ENCODE assay signal across 13 cellular contexts in the genomic region with DNA sequence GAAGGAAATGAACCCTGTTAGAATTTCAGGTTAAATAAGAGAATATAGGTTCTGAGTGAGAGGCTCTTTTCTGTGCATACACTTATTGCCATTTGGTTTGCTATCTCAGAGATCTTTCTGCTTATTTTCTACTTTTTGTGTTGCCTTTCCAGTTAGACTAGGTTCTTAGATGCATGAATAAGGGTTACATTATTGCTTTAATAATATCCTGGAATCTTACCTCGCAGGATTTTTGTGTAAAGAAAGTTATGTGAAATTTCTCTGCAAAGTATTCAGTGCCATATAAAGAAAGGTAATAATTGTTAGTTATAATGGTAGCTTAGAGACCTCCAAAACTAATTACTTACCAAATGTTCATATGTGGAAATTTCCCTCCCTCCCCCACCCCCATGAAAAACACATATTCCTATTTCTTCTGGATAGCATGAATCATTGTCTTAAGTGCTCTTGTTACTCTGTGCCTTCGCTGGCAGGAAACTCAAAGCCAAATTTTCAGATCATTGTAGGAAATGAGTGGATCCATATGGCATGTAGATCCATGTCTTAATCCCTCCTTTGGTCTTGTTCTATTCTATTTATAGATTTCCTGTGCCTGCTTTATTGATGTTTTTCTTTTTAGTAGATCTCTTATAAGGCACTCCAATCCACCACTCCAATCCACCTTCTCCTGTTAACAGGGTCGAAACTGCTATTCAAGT. TPM values are rescaled to one million over a fixed set of nuclear protein-coding genes. Genes with fewer than 3 reads are reported as not detected.
A peak's percentile ranks its signal among the peaks of the same experiment; 100 is the strongest.
DNase-seq lines count a peak whose midpoint lies in the region; ATAC-seq and TF ChIP-seq lines count a peak whose summit lies in the region.
"Had no signal": no experiment of that assay in that cellular context is flagged by ENCODE, and none has a peak within 500 bp of the region (broad histone marks: within the 10 kb centered on the region; RNA-seq: fewer than 3 reads in every experiment).

No MANE protein-coding gene starts in this region.

- H3K36me3 ChIP-seq in HCT116 (ENCODE audit: control insufficient read depth in 1 of 2, insufficient read depth in 2 of 2, low read length in 2 of 2) (no peaks in the 10 kb centered on the region), tibial artery (no peaks in the 10 kb centered on the region)

- no TSS peak for BruUV-seq in HCT116 (replicated peaks; lab: Mats Ljungman, UMichigan)

- TF ChIP-seq CTCF in AG04449 (IDR thresholded peaks at IDR 0.05; ENCODE audit: insufficient read depth, low read length, missing control alignments), result no peak
- no peak for TF ChIP-seq CTCF in HCT116 (IDR thresholded peaks at IDR 0.05 in 2 of 3, conservative IDR thresholded peaks at IDR 0.05 in 1 of 3; ENCODE audit: borderline replicate concordance in 1 of 3, insufficient read depth in 1 of 3, low read depth in 2 of 3, low read length in 2 of 3)
- no peak for TF ChIP-seq CTCF in VCaP (conservative IDR thresholded peaks at IDR 0.05)
- TF ChIP-seq CTCF in tibial artery (IDR thresholded peaks at IDR 0.05), result no peak
- no peak for TF ChIP-seq CTCF in GM10266 (IDR thresholded peaks at IDR 0.05; ENCODE audit: control insufficient read depth, insufficient read depth, low read depth, missing control alignments)

- H3K4me1 ChIP-seq in HCT116 (ENCODE audit: control insufficient read depth in 1 of 2, insufficient read depth in 2 of 2, low read length in 2 of 2) (peaks cover 3 to 14% of the 10 kb centered on the region in 2 experiments; a peak in 3 of 4 replicates), tibial artery (peaks cover 0 to 24% (median 15%) of the 10 kb centered on the region in 4 donors)

- POLR2A ChIA-PET in AG04449 (lab: Yijun Ruan, JAX) (no interaction called here), HCT116 (lab: Charles Lee) (no interaction called here)

- H3K27me3 ChIP-seq in HCT116 (ENCODE audit: insufficient read depth, low read length), result no peaks in the 10 kb centered on the region; the same call in 1 of the 2 replicates
- no peaks in the 10 kb centered on the region for H3K27me3 ChIP-seq in tibial artery

- no peak for TF ChIP-seq RAD21 in HCT116 (IDR thresholded peaks at IDR 0.05; ENCODE audit: low read depth)

- no peak for TF ChIP-seq POLR2A in HCT116 (IDR thresholded peaks at IDR 0.05; ENCODE audit: borderline replicate concordance, extremely low read depth, insufficient read depth, insufficient read length)

- H2AFZ ChIP-seq in HCT116 (ENCODE audit: low read depth, low read length, poor library complexity, severe bottlenecking), result peak overlapping the region; percentile 65

- no peaks in the 10 kb centered on the region for H3K79me2 ChIP-seq in HCT116 (ENCODE audit: insufficient read depth, low read length)

- H3K4me3 Mint-ChIP-seq in stimulated activated effector memory CD8-positive, alpha-beta T cell treated with anti-CD3 and anti-CD28 coated beads, Interleukin-12 subunit alpha, Interleukin-12 subunit beta, amount 100 ng/mL, for 72 hours, result no peak overlapping the region
- H3K4me3 Mint-ChIP-seq: memory B cell had no signal

- CTCF ChIA-PET in AG04449 (lab: Yijun Ruan, JAX) (interaction anchor here (1.9 to 4.1 kb wide), 3 partner anchors 111 to 437 kb away, joined by 7 to 42 read pairs (median 20); no protein-coding TSS in a partner anchor), HCT116 (lab: Charles Lee) (interaction anchor here (2.7 to 3.0 kb wide), 2 partner anchors 245 to 436 kb away, joined by 5 to 12 read pairs; no protein-coding TSS in a partner anchor)

- intact Hi-C loops in HCT116 (cut with micrococcal nuclease), result loop anchor here (5.0 kb wide), 4 partner anchors 82 to 257 kb away; no protein-coding TSS in a partner anchor
- intact Hi-C loops in tibial artery (cut with DNase I; ENCODE audit: low total_unique reads), result loop anchor here (5.0 kb wide), 1 partner anchor 82 kb away; no protein-coding TSS in a partner anchor
- intact Hi-C loops in left colon (cut with DNase I, micrococcal nuclease), result loop anchor here in 1 of 2 donors (10.0 kb wide), 1 partner anchor 210 kb away; no protein-coding TSS in a partner anchor

- H3K9me3 ChIP-seq in HCT116 (ENCODE audit: control insufficient read depth in 1 of 2, insufficient read depth in 1 of 2, low read depth in 1 of 2, low read length in 2 of 2) (no peaks in the 10 kb centered on the region), tibial artery (no peaks in the 10 kb centered on the region)

- no peaks in the 10 kb centered on the region for H4K20me1 ChIP-seq in HCT116 (ENCODE audit: insufficient read depth)

- no peaks in the 10 kb centered on the region for H3K36me3 Mint-ChIP-seq in stimulated activated effector memory CD8-positive, alpha-beta T cell treated with anti-CD3 and anti-CD28 coated beads, Interleukin-12 subunit alpha, Interleukin-12 subunit beta, amount 100 ng/mL, for 72 hours
- H3K36me3 Mint-ChIP-seq: CD8-positive, alpha-beta T cell; memory B cell had no signal

- RAD21 ChIA-PET in HCT116 (lab: Charles Lee; ENCODE audit: low non-redundant PET in 1 of 2, low total read pairs in 2 of 2, uncharacterized antibody in 2 of 2, unreplicated experiment in 2 of 2), result no interaction called here

- DNase-seq in AG04449 (ENCODE audit: low read depth, low spot score) (peak; percentile 87), HCT116 (ENCODE audit: low read depth, low spot score) (no peak), hepatic stellate cell (ENCODE audit: low spot score) (peak; percentile 45), tibial artery (no peak), GM10266 (ENCODE audit: extremely low spot score) (no peak), left colon (no peak)
- DNase-seq in stimulated activated effector memory CD8-positive, alpha-beta T cell treated with anti-CD3 and anti-CD28 coated beads, Interleukin-12 subunit alpha, Interleukin-12 subunit beta, amount 100 ng/mL, for 72 hours (ENCODE audit: low spot score in 2 of 2), result no peak
- DNase-seq: activated CD4-positive, alpha-beta T cell treated with anti-CD3 and anti-CD28 coated beads, Interleukin-2, amount 50 U/mL, for 4 hours; CD8-positive, alpha-beta T cell; foreskin melanocyte; stimulated activated naive CD4-positive, alpha-beta T cell had no signal

- no peak overlapping the region for H3K4me2 ChIP-seq in HCT116 (ENCODE audit: low read length)

- no peaks in the 10 kb centered on the region for H3K9me3 Mint-ChIP-seq in stimulated activated effector memory CD8-positive, alpha-beta T cell treated with anti-CD3 and anti-CD28 coated beads, Interleukin-12 subunit alpha, Interleukin-12 subunit beta, amount 100 ng/mL, for 72 hours
- H3K9me3 Mint-ChIP-seq: CD8-positive, alpha-beta T cell; memory B cell had no signal

- no peak overlapping the region for H3K9ac ChIP-seq in HCT116 (ENCODE audit: low read length)

- ATAC-seq in HCT116 (no peak), left colon (no peak)
- no peak for ATAC-seq in stimulated activated effector memory CD8-positive, alpha-beta T cell treated with anti-CD3 and anti-CD28 coated beads, Interleukin-12 subunit alpha, Interleukin-12 subunit beta, amount 100 ng/mL, for 72 hours
- ATAC-seq: CD8-positive, alpha-beta T cell had no signal

- no peaks in the 10 kb centered on the region for H3K9me2 ChIP-seq in HCT116 (ENCODE audit: insufficient read depth)

- H3K27ac ChIP-seq in HCT116 (ENCODE audit: low read depth, low read length) (no peak overlapping the region), VCaP (peak overlapping the region; percentile 88), tibial artery (no peak overlapping the region)

- H3K27ac Mint-ChIP-seq in stimulated activated effector memory CD8-positive, alpha-beta T cell treated with anti-CD3 and anti-CD28 coated beads, Interleukin-12 subunit alpha, Interleukin-12 subunit beta, amount 100 ng/mL, for 72 hours, result no peak overlapping the region
- H3K27ac Mint-ChIP-seq: CD8-positive, alpha-beta T cell; memory B cell had no signal

- H3K4me3 ChIP-seq in AG04449 (ENCODE audit: low read depth, low read length) (no peak overlapping the region), HCT116 (replicated peaks in 1 of 2; ENCODE audit: low read depth in 1 of 2, low read length in 2 of 2) (no peak overlapping the region), tibial artery (no peak overlapping the region)

- peaks cover 13% of the 10 kb centered on the region for H3K4me1 Mint-ChIP-seq in stimulated activated effector memory CD8-positive, alpha-beta T cell treated with anti-CD3 and anti-CD28 coated beads, Interleukin-12 subunit alpha, Interleukin-12 subunit beta, amount 100 ng/mL, for 72 hours

TF ChIP-seq in HCT116, 20 proteins besides CTCF, POLR2A, EP300 and RAD21:
- TF ChIP-seq, protein P1, sequence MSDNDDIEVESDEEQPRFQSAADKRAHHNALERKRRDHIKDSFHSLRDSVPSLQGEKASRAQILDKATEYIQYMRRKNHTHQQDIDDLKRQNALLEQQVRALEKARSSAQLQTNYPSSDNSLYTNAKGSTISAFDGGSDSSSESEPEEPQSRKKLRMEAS (IDR thresholded peaks at IDR 0.05), result no peak
- TF ChIP-seq JUND (IDR thresholded peaks at IDR 0.05) (no peak), SP1 (IDR thresholded peaks at IDR 0.05; ENCODE audit: low read depth) (no peak), SIN3A (IDR thresholded peaks at IDR 0.05; ENCODE audit: low read depth) (no peak), TCF7L2 (IDR thresholded peaks at IDR 0.05; ENCODE audit: borderline replicate concordance, extremely low read depth, insufficient read depth, insufficient read length) (no peak), EZH2phosphoT487 (IDR thresholded peaks at IDR 0.05; ENCODE audit: borderline replicate concordance) (no peak), ELF1 (IDR thresholded peaks at IDR 0.05; ENCODE audit: borderline replicate concordance, low read depth) (no peak)
- TF ChIP-seq, protein P2, sequence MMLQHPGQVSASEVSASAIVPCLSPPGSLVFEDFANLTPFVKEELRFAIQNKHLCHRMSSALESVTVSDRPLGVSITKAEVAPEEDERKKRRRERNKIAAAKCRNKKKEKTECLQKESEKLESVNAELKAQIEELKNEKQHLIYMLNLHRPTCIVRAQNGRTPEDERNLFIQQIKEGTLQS (IDR thresholded peaks at IDR 0.05), result no peak
- TF ChIP-seq, protein P3, sequence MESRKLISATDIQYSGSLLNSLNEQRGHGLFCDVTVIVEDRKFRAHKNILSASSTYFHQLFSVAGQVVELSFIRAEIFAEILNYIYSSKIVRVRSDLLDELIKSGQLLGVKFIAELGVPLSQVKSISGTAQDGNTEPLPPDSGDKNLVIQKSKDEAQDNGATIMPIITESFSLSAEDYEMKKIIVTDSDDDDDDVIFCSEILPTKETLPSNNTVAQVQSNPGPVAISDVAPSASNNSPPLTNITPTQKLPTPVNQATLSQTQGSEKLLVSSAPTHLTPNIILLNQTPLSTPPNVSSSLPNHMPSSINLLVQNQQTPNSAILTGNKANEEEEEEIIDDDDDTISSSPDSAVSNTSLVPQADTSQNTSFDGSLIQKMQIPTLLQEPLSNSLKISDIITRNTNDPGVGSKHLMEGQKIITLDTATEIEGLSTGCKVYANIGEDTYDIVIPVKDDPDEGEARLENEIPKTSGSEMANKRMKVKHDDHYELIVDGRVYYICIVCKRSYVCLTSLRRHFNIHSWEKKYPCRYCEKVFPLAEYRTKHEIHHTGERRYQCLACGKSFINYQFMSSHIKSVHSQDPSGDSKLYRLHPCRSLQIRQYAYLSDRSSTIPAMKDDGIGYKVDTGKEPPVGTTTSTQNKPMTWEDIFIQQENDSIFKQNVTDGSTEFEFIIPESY (IDR thresholded peaks at IDR 0.05; ENCODE audit: extremely low read depth, insufficient replicate concordance, low read length), result no peak

RNA-seq across cellular contexts. Expression of a gene that starts 2.7 kb away (rescaled TPM):
- total RNA-seq in HCT116 (2021; ENCODE audit: unreplicated experiment), result 0.20 TPM
- 0.09 and 0.12 TPM in 2 replicates for polyA plus RNA-seq in HCT116 (2012)
- 10 to 100 TPM; 11.9 to 14.4 TPM for total RNA-seq in left colon

Comparison
In these comparisons a context has a peak if more than half of its experiments do, and no peak if none do; other contexts are left out.
1. DNase-seq: peak in AG04449 (single experiment) and hepatic stellate cell (single experiment); none in HCT116 (single experiment), tibial artery (0 of 2), GM10266 (single experiment), left colon (0 of 2) and stimulated activated effector memory CD8-positive, alpha-beta T cell treated with anti-CD3 and anti-CD28 coated beads, Interleukin-12 subunit alpha, Interleukin-12 subunit beta, amount 100 ng/mL, for 72 hours (0 of 2).
2. RNA of a gene that starts 2.7 kb away (total RNA-seq): 11.9 to 14.4 TPM in left colon; 0.20 TPM in HCT116 (single experiment); every median in the first group is over 10 times any median in the second.